In genomic region chr10:17217661-17218306, GRCh38 we compare ENCODE assay signal across 1 cellular context.
TF ChIP-seq lines count a peak whose summit lies in the region.

No MANE protein-coding gene starts in this region.

TF ChIP-seq in HepG2, 621 proteins besides CTCF, POLR2A, EP300 and RAD21:
- no peak for TF ChIP-seq ZFP91 (CRISPR knock-in tag; IDR thresholded peaks at IDR 0.05; ENCODE audit: borderline replicate concordance)
- 0 out of 2 replicates have a peak, but pooled peaks have one; percentile 41 for TF ChIP-seq CEBPB (IDR thresholded peaks at IDR 0.05; ENCODE audit: borderline replicate concordance, low read depth, low read length)
TF ChIP-seq in HepG2: peak in this region for 1.
